Comparison of ENCODE assay signal across 22 cellular contexts in genomic region chr10:34607894-34608293, GRCh38.
DNase-seq lines count a peak whose midpoint lies in the region; ATAC-seq and TF ChIP-seq lines count a peak whose summit lies in the region.
"Had no signal": no experiment of that assay in that cellular context is flagged by ENCODE, and none has a peak within 500 bp of the region (broad histone marks: within the 10 kb centered on the region; RNA-seq: fewer than 3 reads in every experiment).

No MANE protein-coding gene starts in this region.

- no peaks in the 10 kb centered on the region for H4K20me1 ChIP-seq in IMR-90 (ENCODE audit: insufficient read depth, low read length)

- BruUV-seq in IMR-90 (replicated peaks; lab: Mats Ljungman, UMichigan) = no TSS peak

- H2AK9ac ChIP-seq in IMR-90 (replicated peaks; ENCODE audit: low read depth, low read length, poor library complexity) = no peak overlapping the region

- DNase-seq in SHP77 (lab: John Stamatoyannopoulos, UW) = peak; percentile 17 to 44
- no peak for DNase-seq in SHP77 treated with DMSO at 0.1 percent for 48 hours (lab: John Stamatoyannopoulos, UW)
- DNase-seq in IMR-90 = peak; percentile 20
- DNase-seq in WTC11 (ENCODE audit: low spot score) = no peak
- peak; percentile 28 for DNase-seq in putamen (ENCODE audit: low spot score)
- no peak for DNase-seq in activated CD4-positive, CD25-positive, alpha-beta regulatory T cell (lab: John Stamatoyannopoulos, UW)
- DNase-seq: activated CD4-positive, alpha-beta T cell treated with anti-CD3 and anti-CD28 coated beads, Interleukin-2, amount 50 U/mL, for 48 hours; activated naive CD4-positive, alpha-beta T cell treated with anti-CD3 and anti-CD28 coated beads, Interleukin-2, amount 50 U/mL, for 16 hours; activated T-cell treated with anti-CD3 and anti-CD28 coated beads, Interleukin-2, amount 50 U/mL, for 1 hour; CD4-positive, alpha-beta T cell; DND-41; heart right ventricle; immature natural killer cell; NCI-H1092 had no signal

- no peak overlapping the region for H3K56ac ChIP-seq in IMR-90 (ENCODE audit: extremely low read depth, insufficient read depth, low read length)

- TF ChIP-seq POLR2A in IMR-90 (IDR thresholded peaks at IDR 0.05; ENCODE audit: low read depth, low read length) = no peak

- no CpG with 5 or more reads among the region's 3 CpGs for WGBS in IMR-90 (ENCODE audit: extremely low coverage in 2 of 2, insufficient read length in 1 of 2), 2 experiments

- no peak overlapping the region for H4K8ac ChIP-seq in IMR-90 (ENCODE audit: low read depth in 2 of 2, low read length in 2 of 2)

- H3K4me3 Mint-ChIP-seq in WTC11 = no peak overlapping the region
- H3K4me3 Mint-ChIP-seq: CD4-positive, alpha-beta T cell; immature natural killer cell; stimulated activated memory B cell treated with anti-CD40 and anti-IgM and Interleukin-4, amounts not matched to agents 10 μg/mL and 1 μg/mL and 100 μg/mL, for 72 hours had no signal

- H4K91ac ChIP-seq in IMR-90 (ENCODE audit: insufficient read depth, low read depth, low read length) = no peak overlapping the region

- no peak overlapping the region for H2BK20ac ChIP-seq in IMR-90 (ENCODE audit: low read depth, low read length)

- peak overlapping the region; percentile 0; the same call in 1 of the 2 replicates for H3K27ac Mint-ChIP-seq in WTC11
- H3K27ac Mint-ChIP-seq: CD4-positive, alpha-beta T cell; immature natural killer cell; stimulated activated memory B cell treated with anti-CD40 and anti-IgM and Interleukin-4, amounts not matched to agents 10 μg/mL and 1 μg/mL and 100 μg/mL, for 72 hours had no signal

- H3K9ac ChIP-seq in IMR-90 (ENCODE audit: low read depth, low read length) = no peak overlapping the region
- H3K9ac ChIP-seq: KMS-11 had no signal

- no peak for ATAC-seq in IMR-90 (ENCODE audit: low read depth)
- no peak for ATAC-seq in WTC11
- no peak for ATAC-seq in HG02798 (IDR thresholded peaks at IDR 0.05; ENCODE audit: poor library complexity, unreplicated experiment)
- ATAC-seq in HG02981 (IDR thresholded peaks at IDR 0.05; ENCODE audit: unreplicated experiment) = no peak
- ATAC-seq: heart right ventricle; Right ventricle myocardium inferior; stimulated activated memory B cell treated with anti-CD40 and anti-IgM and Interleukin-4, amounts not matched to agents 10 μg/mL and 1 μg/mL and 100 μg/mL, for 72 hours had no signal

- H2BK120ac ChIP-seq in IMR-90 (ENCODE audit: low read depth, low read length) = no peak overlapping the region

- no peak overlapping the region for H3K4me3 ChIP-seq in IMR-90 (ENCODE audit: insufficient read depth, low read depth, low read length)
- H3K4me3 ChIP-seq: ascending aorta, heart right ventricle, lung, right atrium auricular region had no signal

- H3K18ac ChIP-seq in IMR-90 (ENCODE audit: low read depth, low read length) = no peak overlapping the region

- no peak for TF ChIP-seq RAD21 in IMR-90 (IDR thresholded peaks at IDR 0.05; ENCODE audit: low read length)

- no peaks in the 10 kb centered on the region for H3K36me3 Mint-ChIP-seq in WTC11
- H3K36me3 Mint-ChIP-seq: immature natural killer cell; stimulated activated memory B cell treated with anti-CD40 and anti-IgM and Interleukin-4, amounts not matched to agents 10 μg/mL and 1 μg/mL and 100 μg/mL, for 72 hours had no signal

- no peaks in the 10 kb centered on the region for H3K36me3 ChIP-seq in IMR-90 (ENCODE audit: control insufficient read depth, insufficient read depth, low read length)
- H3K36me3 ChIP-seq: ascending aorta, heart right ventricle, right atrium auricular region had no signal

- no peak overlapping the region for H2AFZ ChIP-seq in IMR-90 (replicated peaks; ENCODE audit: low read length, poor library complexity)

- no peak overlapping the region for H3K27ac ChIP-seq in IMR-90 (ENCODE audit: insufficient read depth, low read length)
- H3K27ac ChIP-seq: ascending aorta, heart right ventricle, KMS-11, right atrium auricular region had no signal

- no peak overlapping the region for H2AK5ac ChIP-seq in IMR-90 (ENCODE audit: low read depth, low read length)

- TF ChIP-seq CTCF in IMR-90 (conservative IDR thresholded peaks at IDR 0.05; ENCODE audit: low read depth, low read length) (no peak), WTC11 (IDR thresholded peaks at IDR 0.05) (no peak)

- H3K14ac ChIP-seq in IMR-90 (replicated peaks; ENCODE audit: low read depth, low read length) = no peak overlapping the region

- peaks cover 18% of the 10 kb centered on the region in 2 experiments; a peak in 3 of 4 replicates for H3K79me1 ChIP-seq in IMR-90 (ENCODE audit: low read depth in 1 of 2, low read length in 2 of 2)

- in situ Hi-C loops in IMR-90 (cut with MboI; ENCODE audit: low sequenced_read_pairs) = no loop called here

- H3K9me3 ChIP-seq in IMR-90 (ENCODE audit: control insufficient read depth, insufficient read depth, low read length) = no peaks in the 10 kb centered on the region
- H3K9me3 ChIP-seq: ascending aorta, heart right ventricle, right atrium auricular region had no signal

- no peak overlapping the region for H3K4ac ChIP-seq in IMR-90 (ENCODE audit: low read depth, low read length)

- dilution Hi-C loops in IMR-90 (cut with HindIII; ENCODE audit: low sequenced_read_pairs, unreplicated experiment) = no loop called here

- H2BK15ac ChIP-seq in IMR-90 (ENCODE audit: low read depth, low read length) = no peak overlapping the region

- no peak overlapping the region for H3K4me2 ChIP-seq in IMR-90 (ENCODE audit: low read depth, low read length)
- H3K4me2 ChIP-seq: KMS-11 had no signal

- CTCF ChIA-PET in IMR-90 (lab: Yijun Ruan, JAX) (no interaction called here), WTC11 (lab: Charles Lee) (no interaction called here)

- H3K9me3 Mint-ChIP-seq in WTC11 = no peaks in the 10 kb centered on the region
- H3K9me3 Mint-ChIP-seq: CD4-positive, alpha-beta T cell; immature natural killer cell; stimulated activated memory B cell treated with anti-CD40 and anti-IgM and Interleukin-4, amounts not matched to agents 10 μg/mL and 1 μg/mL and 100 μg/mL, for 72 hours had no signal

- H2BK5ac ChIP-seq in IMR-90 (ENCODE audit: low read depth, low read length, poor library complexity, severe bottlenecking) = no peak overlapping the region

- H3K4me1 Mint-ChIP-seq in WTC11 = peaks cover 28% of the 10 kb centered on the region
- H3K4me1 Mint-ChIP-seq: immature natural killer cell; stimulated activated memory B cell treated with anti-CD40 and anti-IgM and Interleukin-4, amounts not matched to agents 10 μg/mL and 1 μg/mL and 100 μg/mL, for 72 hours had no signal

- H4K5ac ChIP-seq in IMR-90 (ENCODE audit: low read depth, low read length) = no peak overlapping the region

- H3K23ac ChIP-seq in IMR-90 (ENCODE audit: low read depth, low read length) = no peak overlapping the region

- H3K9me1 ChIP-seq in IMR-90 (ENCODE audit: insufficient read depth, low read length) = peaks cover 3% of the 10 kb centered on the region; the same call in 1 of the 2 replicates

- POLR2A ChIA-PET in IMR-90 (lab: Charles Lee; ENCODE audit: unreplicated experiment) = no interaction called here
- POLR2A ChIA-PET in WTC11 (lab: Charles Lee) = no interaction called here

- H3K27me3 ChIP-seq in IMR-90 (ENCODE audit: control insufficient read depth, insufficient read depth, low read length) = no peaks in the 10 kb centered on the region
- H3K27me3 ChIP-seq: ascending aorta, heart right ventricle, right atrium auricular region had no signal

- intact Hi-C loops in IMR-90 (cut with micrococcal nuclease) = no loop called here

- peaks cover 2% of the 10 kb centered on the region; the same call in 1 of the 2 replicates for H3K4me1 ChIP-seq in IMR-90 (ENCODE audit: control insufficient read depth, insufficient read depth, low read length)
- H3K4me1 ChIP-seq: ascending aorta, right atrium auricular region had no signal

- no peaks in the 10 kb centered on the region for H3K27me3 Mint-ChIP-seq in WTC11 (ENCODE audit: low read depth)

TF ChIP-seq in IMR-90, 13 proteins besides CTCF, POLR2A, EP300 and RAD21 (continues in another document):
- no peak for TF ChIP-seq MAFK (IDR thresholded peaks at IDR 0.05; ENCODE audit: low read depth, low read length)
- no peak for TF ChIP-seq CHD1 (IDR thresholded peaks at IDR 0.05; ENCODE audit: low read depth, low read length)
- no peak for TF ChIP-seq BHLHE40 (IDR thresholded peaks at IDR 0.05; ENCODE audit: low read depth, low read length)
- TF ChIP-seq, protein P1, sequence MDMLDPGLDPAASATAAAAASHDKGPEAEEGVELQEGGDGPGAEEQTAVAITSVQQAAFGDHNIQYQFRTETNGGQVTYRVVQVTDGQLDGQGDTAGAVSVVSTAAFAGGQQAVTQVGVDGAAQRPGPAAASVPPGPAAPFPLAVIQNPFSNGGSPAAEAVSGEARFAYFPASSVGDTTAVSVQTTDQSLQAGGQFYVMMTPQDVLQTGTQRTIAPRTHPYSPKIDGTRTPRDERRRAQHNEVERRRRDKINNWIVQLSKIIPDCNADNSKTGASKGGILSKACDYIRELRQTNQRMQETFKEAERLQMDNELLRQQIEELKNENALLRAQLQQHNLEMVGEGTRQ (IDR thresholded peaks at IDR 0.05; ENCODE audit: low read depth, low read length) = no peak
- TF ChIP-seq CEBPB (IDR thresholded peaks at IDR 0.05; ENCODE audit: low read depth, low read length) = no peak

TF ChIP-seq in WTC11, 78 proteins besides CTCF, POLR2A, EP300 and RAD21 (continues in another document):
- TF ChIP-seq KAT7 (CRISPR knock-in tag; IDR thresholded peaks at IDR 0.05; ENCODE audit: borderline replicate concordance) (no peak), PRDM15 (CRISPR knock-in tag; IDR thresholded peaks at IDR 0.05) (no peak)

Comparison
In these comparisons a context has a peak if more than half of its experiments do, and no peak if none do; other contexts are left out.
1. DNase-seq: peak in SHP77 (2 of 2), IMR-90 (single experiment) and putamen (single experiment); none in SHP77 treated with DMSO at 0.1 percent for 48 hours (single experiment), WTC11 (single experiment) and activated CD4-positive, CD25-positive, alpha-beta regulatory T cell (0 of 4).